ENCODE assay signal across 15 cellular contexts in genomic region chr3:186105543-186105942, GRCh38. TPM values are rescaled to one million over a fixed set of nuclear protein-coding genes. Genes with fewer than 3 reads are reported as not detected.
DNase-seq lines count a peak whose midpoint lies in the region; TF ChIP-seq lines count a peak whose summit lies in the region.
"Had no signal": no experiment of that assay in that cellular context is flagged by ENCODE, and none has a peak within 500 bp of the region (broad histone marks: within the 10 kb centered on the region; RNA-seq: fewer than 3 reads in every experiment).

No MANE protein-coding gene starts in this region.

- H3K36me3 Mint-ChIP-seq in MCF 10A (ENCODE audit: insufficient read depth, unreplicated experiment) (peaks cover 26% of the 10 kb centered on the region), endothelial cell (ENCODE audit: low read depth, unreplicated experiment) (peaks cover 16% of the 10 kb centered on the region)

- peaks cover 28% of the 10 kb centered on the region for H4K20me1 ChIP-seq in smooth muscle cell (ENCODE audit: low read depth)

- no peaks in the 10 kb centered on the region for H3K36me3 ChIP-seq in breast epithelium
- H3K36me3 ChIP-seq in smooth muscle cell (ENCODE audit: low read depth), result no peaks in the 10 kb centered on the region
- H3K36me3 ChIP-seq: upper lobe of left lung had no signal

- H3K27me3 Mint-ChIP-seq in MCF 10A (ENCODE audit: insufficient read depth, unreplicated experiment) (no peaks in the 10 kb centered on the region), endothelial cell (ENCODE audit: unreplicated experiment) (peaks cover 9% of the 10 kb centered on the region)

- peak overlapping the region; percentile 63 for H3K27ac Mint-ChIP-seq in MCF 10A (ENCODE audit: low read depth, unreplicated experiment)
- no peak overlapping the region for H3K27ac Mint-ChIP-seq in endothelial cell (ENCODE audit: unreplicated experiment)

- H3K9me3 Mint-ChIP-seq in MCF 10A (ENCODE audit: unreplicated experiment) (no peaks in the 10 kb centered on the region), endothelial cell (ENCODE audit: unreplicated experiment) (no peaks in the 10 kb centered on the region)

- DNase-seq in MCF 10A (ENCODE audit: unreplicated experiment) (no peak), breast epithelium (ENCODE audit: low spot score in 2 of 2) (no peak), NOMO-1 treated with dmso at 0.1 percent for 144 hours (lab: John Stamatoyannopoulos, UW; ENCODE audit: unreplicated experiment) (peak; percentile 15), endothelial cell (ENCODE audit: low spot score) (no peak), smooth muscle cell (lab: John Stamatoyannopoulos, UW; ENCODE audit: unreplicated experiment) (no peak), NCI-H1694 treated with DMSO at 0.1 percent for 48 hours (lab: John Stamatoyannopoulos, UW) (no peak), NCI-H187 (lab: John Stamatoyannopoulos, UW) (no peak), HPDE6-E6E7 (ENCODE audit: extremely low spot score) (no peak)
- DNase-seq: activated CD4-positive, CD25-positive, alpha-beta regulatory T cell treated with anti-CD3 and anti-CD28 coated beads, Interleukin-2, amount 50 U/mL, for 72 hours; cortex of kidney; HCEC 1CT; NCI-H526 treated with DMSO at 0.1 percent for 48 hours; stimulated activated naive CD4-positive, alpha-beta T cell; upper lobe of left lung had no signal

- H3K9me3 ChIP-seq in breast epithelium (no peaks in the 10 kb centered on the region), smooth muscle cell (replicated peaks; ENCODE audit: low read depth) (no peaks in the 10 kb centered on the region)
- H3K9me3 ChIP-seq: upper lobe of left lung had no signal

- no peak overlapping the region for H3K4me2 ChIP-seq in smooth muscle cell

- H3K4me3 ChIP-seq in breast epithelium (no peak overlapping the region), smooth muscle cell (no peak overlapping the region)

- CTCF ChIA-PET in MCF 10A (lab: Yijun Ruan, JAX), result interaction anchor here (0.6 to 0.8 kb wide), 2 partner anchors 33 to 315 kb away, joined by 3 read pairs; no protein-coding TSS in a partner anchor

- intact Hi-C loops in MCF 10A (cut with micrococcal nuclease), result loop anchor here (10.0 kb wide), 1 partner anchor 439 kb away; the partner anchor contains the start of gene CRYGS
- intact Hi-C loops in breast epithelium (cut with DNase I; ENCODE audit: low total_unique reads), result no loop called here

- 52% methylated on average over 6 of the region's 6 CpGs for WGBS in smooth muscle cell (ENCODE audit: low lambda C conversion rate)

- peaks cover 36% of the 10 kb centered on the region for H3K4me1 Mint-ChIP-seq in MCF 10A (ENCODE audit: insufficient read depth, unreplicated experiment)
- peaks cover 22% of the 10 kb centered on the region for H3K4me1 Mint-ChIP-seq in endothelial cell (ENCODE audit: unreplicated experiment)

- peaks cover 30% of the 10 kb centered on the region for H3K79me2 ChIP-seq in smooth muscle cell (ENCODE audit: low read depth)
- H3K79me2 ChIP-seq: parathyroid adenoma had no signal

- H3F3A ChIP-seq in smooth muscle cell (ENCODE audit: low read depth), result peaks cover 5% of the 10 kb centered on the region

- H3K9ac ChIP-seq in smooth muscle cell (ENCODE audit: low read depth), result no peak overlapping the region
- H3K9ac ChIP-seq: parathyroid adenoma had no signal

- no peak overlapping the region for H2AFZ ChIP-seq in smooth muscle cell (ENCODE audit: low read depth)
- H2AFZ ChIP-seq: parathyroid adenoma had no signal

- BruUV-seq in MCF 10A (replicated peaks; lab: Mats Ljungman, UMichigan), result no TSS peak

- H3K27me3 ChIP-seq in breast epithelium (no peaks in the 10 kb centered on the region), smooth muscle cell (ENCODE audit: low read depth) (no peaks in the 10 kb centered on the region)
- H3K27me3 ChIP-seq: upper lobe of left lung had no signal

- POLR2A ChIA-PET in MCF 10A (lab: Yijun Ruan, JAX), result interaction anchor here (0.7 kb wide), 1 partner anchor 347 kb away, joined by 3 read pairs; no protein-coding TSS in a partner anchor

- H3K4me1 ChIP-seq in breast epithelium (peaks cover 0 to 6% of the 10 kb centered on the region in 2 donors), smooth muscle cell (ENCODE audit: low read depth) (peaks cover 24% of the 10 kb centered on the region)
- H3K4me1 ChIP-seq: parathyroid adenoma had no signal

- peak overlapping the region; percentile 29 for H3K4me3 Mint-ChIP-seq in MCF 10A (ENCODE audit: unreplicated experiment)
- H3K4me3 Mint-ChIP-seq in endothelial cell (ENCODE audit: unreplicated experiment), result peak overlapping the region; percentile 44

- TF ChIP-seq CTCF in MCF 10A (IDR thresholded peaks at IDR 0.05; ENCODE audit: unreplicated experiment) (no peak), breast epithelium (IDR thresholded peaks at IDR 0.05) (no peak), endothelial cell (IDR thresholded peaks at IDR 0.05; ENCODE audit: unreplicated experiment) (no peak), smooth muscle cell (IDR thresholded peaks at IDR 0.05; ENCODE audit: borderline replicate concordance, insufficient read depth, poor library complexity, severe bottlenecking) (no peak)

- H3K27ac ChIP-seq in breast epithelium, result no peak overlapping the region
- H3K27ac ChIP-seq in smooth muscle cell (ENCODE audit: low read depth), result peak overlapping the region; percentile 26
- H3K27ac ChIP-seq: parathyroid adenoma had no signal

- TF ChIP-seq POLR2A in breast epithelium (IDR thresholded peaks at IDR 0.05), result no peak

RNA-seq across cellular contexts. Expression of gene ETV5, which starts 3.3 kb away (rescaled TPM):
- 93.0 and 101 TPM in 2 replicates for total RNA-seq in MCF 10A (2022)
- 10 to 100 TPM in 2 of 3 donors, 1 to 10 TPM in 1; 9.1 to 19.0 (median 16.1) TPM for total RNA-seq in breast epithelium
- total RNA-seq in endothelial cell (ENCODE audit: unreplicated experiment), result 40.6 TPM
- 29.8 and 51.8 TPM in 2 replicates for total RNA-seq in smooth muscle cell
- 23.3 and 32.6 TPM in 2 replicates for polyA plus RNA-seq in smooth muscle cell
